In the genomic region with DNA sequence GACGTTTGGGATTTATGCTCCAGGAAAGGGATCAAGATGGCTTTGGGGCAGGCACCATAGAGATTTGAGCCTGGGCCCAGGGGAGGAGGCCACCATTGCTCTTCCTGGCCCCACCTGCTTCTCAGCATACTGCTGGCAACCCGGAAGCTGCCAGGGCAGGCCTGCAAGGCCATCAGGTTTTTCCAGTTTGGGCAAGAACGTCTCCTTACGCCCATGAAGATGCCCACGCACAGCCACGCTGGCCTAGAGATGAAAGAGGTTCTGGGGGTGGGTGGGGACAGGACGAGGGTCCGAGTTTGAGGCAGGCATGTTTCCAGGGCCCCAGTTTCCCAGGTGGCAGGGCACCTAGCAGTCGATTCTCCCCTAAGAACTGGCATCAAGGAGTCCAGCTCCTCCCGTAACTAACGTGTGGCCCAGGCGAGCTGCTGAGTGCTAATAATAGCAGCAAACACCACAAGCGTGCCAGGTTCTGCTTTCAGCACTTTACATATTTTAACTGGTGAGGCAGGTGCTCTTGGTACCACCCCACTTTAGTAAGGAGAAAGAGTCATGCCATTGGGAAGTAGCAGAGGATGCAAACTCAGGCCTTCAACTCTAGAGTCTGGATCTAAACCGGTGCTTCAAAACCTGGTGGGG, we compare ENCODE assay signal across 8 cellular contexts. TPM values are rescaled to one million over a fixed set of nuclear protein-coding genes. Genes with fewer than 3 reads are reported as not detected.
DNase-seq lines count a peak whose midpoint lies in the region; ATAC-seq and TF ChIP-seq lines count a peak whose summit lies in the region.

No MANE protein-coding gene starts in this region.

- ATAC-seq in GM21576 (IDR thresholded peaks at IDR 0.05; ENCODE audit: unreplicated experiment): peak; percentile 44
- ATAC-seq in left lung: peak; percentile 84
- ATAC-seq in HG02852 (IDR thresholded peaks at IDR 0.05; ENCODE audit: unreplicated experiment): no peak
- ATAC-seq in GM18519 (IDR thresholded peaks at IDR 0.05; ENCODE audit: low FRiP score, unreplicated experiment): no peak
- no peak for ATAC-seq in activated CD4-positive, CD25-positive, alpha-beta regulatory T cell treated with anti-CD3 and anti-CD28 coated beads, Interleukin-2, amount 50 U/mL, for 24 hours

- intact Hi-C loops in left lung (cut with DNase I): no loop called here
- intact Hi-C loops in ascending aorta (cut with DNase I): no loop called here

- no peak for TF ChIP-seq CTCF in OCI-LY1 (IDR thresholded peaks at IDR 0.05; ENCODE audit: low read length)
- TF ChIP-seq CTCF in left lung (IDR thresholded peaks at IDR 0.05): no peak
- TF ChIP-seq CTCF in ascending aorta (IDR thresholded peaks at IDR 0.05): no peak

- no peaks in the 10 kb centered on the region for H4K20me1 ChIP-seq in OCI-LY1 (ENCODE audit: insufficient read depth, low read length)

- no peaks in the 10 kb centered on the region for H3K79me2 ChIP-seq in OCI-LY1 (ENCODE audit: insufficient read depth, low read length)

- peak; percentile 61 for DNase-seq in DMS153 (lab: John Stamatoyannopoulos, UW)
- peak; percentile 73 to 74 for DNase-seq in left lung
- DNase-seq in ascending aorta (ENCODE audit: low spot score in 2 of 2): no peak

- H3K4me3 ChIP-seq in OCI-LY1 (ENCODE audit: low read depth, low read length, poor library complexity, severe bottlenecking) (peak overlapping the region; percentile 14), left lung (no peak overlapping the region), ascending aorta (no peak overlapping the region)

- H3K36me3 ChIP-seq in OCI-LY1 (ENCODE audit: insufficient read depth, low read length) (no peaks in the 10 kb centered on the region), left lung (peaks cover 0 to 5% of the 10 kb centered on the region in 2 donors), ascending aorta (no peaks in the 10 kb centered on the region)

- H3K9ac ChIP-seq in OCI-LY1 (ENCODE audit: low read length): peak overlapping the region; percentile 66

- H3K9me3 ChIP-seq in OCI-LY1 (ENCODE audit: low read length) (no peaks in the 10 kb centered on the region), left lung (no peaks in the 10 kb centered on the region), ascending aorta (no peaks in the 10 kb centered on the region)

- no peaks in the 10 kb centered on the region for H3K27me3 ChIP-seq in OCI-LY1 (ENCODE audit: insufficient read depth, low read length)
- H3K27me3 ChIP-seq in left lung: no peaks in the 10 kb centered on the region
- no peaks in the 10 kb centered on the region for H3K27me3 ChIP-seq in ascending aorta

- no peaks in the 10 kb centered on the region for H3K9me2 ChIP-seq in OCI-LY1 (ENCODE audit: low read depth, low read length)

- H3K4me2 ChIP-seq in OCI-LY1 (ENCODE audit: low read length): peak overlapping the region; percentile 60

- H3K4me1 ChIP-seq in OCI-LY1 (ENCODE audit: insufficient read depth, low read length, severe bottlenecking) (peaks cover 53% of the 10 kb centered on the region), left lung (peaks cover 21 to 84% of the 10 kb centered on the region in 2 donors), ascending aorta (peaks cover 0 to 10% of the 10 kb centered on the region in 2 donors)

- no peak overlapping the region for H2AFZ ChIP-seq in OCI-LY1 (ENCODE audit: low read length)

- peak overlapping the region; percentile 98 for H3K27ac ChIP-seq in OCI-LY1 (ENCODE audit: low read depth, low read length, poor library complexity, severe bottlenecking)
- H3K27ac ChIP-seq in left lung: peak overlapping the region; percentile 57 to 80
- no peak overlapping the region for H3K27ac ChIP-seq in ascending aorta

- no peaks in the 10 kb centered on the region for H3F3A ChIP-seq in OCI-LY1 (ENCODE audit: insufficient read depth, low read length)

RNA-seq across cellular contexts. Expression of a gene that starts 45.8 kb away (rescaled TPM):
- 10 to 100 TPM; 46.2 to 53.7 TPM for total RNA-seq in left lung
- total RNA-seq in ascending aorta: 3.5 TPM

RNA-seq across cellular contexts. Expression of a gene that starts 55.3 kb away (rescaled TPM):
- total RNA-seq in left lung: 10 to 100 TPM; 92.7 to 95.3 TPM
- total RNA-seq in ascending aorta: 49.7 TPM

Comparison
In these comparisons a context has a peak if more than half of its experiments do, and no peak if none do; other contexts are left out.
1. DNase-seq: peak in DMS153 (single experiment) and left lung (2 of 2); none in ascending aorta (0 of 2).
2. ATAC-seq: peak in GM21576 (single experiment) and left lung (single experiment); none in HG02852 (single experiment), GM18519 (single experiment) and activated CD4-positive, CD25-positive, alpha-beta regulatory T cell treated with anti-CD3 and anti-CD28 coated beads, Interleukin-2, amount 50 U/mL, for 24 hours (0 of 2).
3. H3K27ac ChIP-seq: peak in OCI-LY1 (single experiment) and left lung (2 of 2); none in ascending aorta (0 of 2).
4. RNA of a gene that starts 45.8 kb away (total RNA-seq): 46.2 to 53.7 TPM in left lung; 3.5 TPM in ascending aorta (single experiment); every median in the first group is over 10 times any median in the second.